In the genomic region with DNA sequence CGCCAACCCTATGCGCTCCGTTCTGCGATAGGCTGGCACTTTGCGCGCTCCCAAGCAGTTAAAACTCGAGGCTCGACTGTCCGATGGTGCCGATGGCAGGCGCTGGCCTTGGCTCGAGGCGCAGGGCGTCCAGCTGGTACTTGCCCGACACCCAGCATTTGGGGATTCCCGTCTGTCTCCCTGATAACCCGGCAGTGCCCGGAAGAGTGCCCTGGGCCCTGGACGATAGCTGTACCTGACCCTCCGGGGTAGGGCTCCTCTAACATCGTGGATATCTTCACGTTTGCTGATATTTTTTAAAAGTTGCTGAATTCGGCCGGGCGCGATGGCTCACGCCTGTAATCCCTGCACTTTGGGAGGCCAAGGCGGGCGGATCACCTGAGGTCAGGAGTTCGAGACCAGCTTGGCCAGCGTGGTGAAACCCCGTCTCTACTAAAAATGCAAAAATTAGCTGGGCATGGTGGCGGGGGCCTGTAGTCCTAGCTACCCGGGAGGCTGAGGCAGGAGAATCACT, we compare ENCODE assay signal across 17 cellular contexts. TPM values are rescaled to one million over a fixed set of nuclear protein-coding genes. Genes with fewer than 3 reads are reported as not detected.
A peak's percentile ranks its signal among the peaks of the same experiment; 100 is the strongest.
DNase-seq lines count a peak whose midpoint lies in the region; ATAC-seq, FAIRE-seq and TF ChIP-seq lines count a peak whose summit lies in the region.
"Had no signal": no experiment of that assay in that cellular context is flagged by ENCODE, and none has a peak within 500 bp of the region (broad histone marks: within the 10 kb centered on the region; RNA-seq: fewer than 3 reads in every experiment).

No MANE protein-coding gene starts in this region.

- CTCF ChIA-PET in endothelial cell of umbilical vein (lab: Charles Lee): interaction anchor here (1.0 to 4.6 kb wide), 10 partner anchors 10 to 320 kb away, joined by 3 to 60 read pairs (median 5); no protein-coding TSS in a partner anchor

- H3K9me3 ChIP-seq in HUES64 (ENCODE audit: insufficient read depth, low read depth, low read length) (no peaks in the 10 kb centered on the region), endothelial cell of umbilical vein (replicated peaks; ENCODE audit: control insufficient read depth, insufficient read depth, low read length) (no peaks in the 10 kb centered on the region), neural progenitor cell (ENCODE audit: low read depth) (no peaks in the 10 kb centered on the region)
- H3K9me3 ChIP-seq: gastrocnemius medialis, SJSA1 had no signal

- peak overlapping the region; percentile 46 for H3K4me3 Mint-ChIP-seq in activated CD4-positive, alpha-beta T cell treated with anti-CD3 and anti-CD28 coated beads, Interleukin-2, amount 10 ng/mL, durations not matched to agents 24 days and 14 days
- H3K4me3 Mint-ChIP-seq in neural progenitor cell: peak overlapping the region; percentile 76
- no peak overlapping the region for H3K4me3 Mint-ChIP-seq in endothelial cell (ENCODE audit: unreplicated experiment)

- H3K4me3 ChIP-seq in HUES64 (ENCODE audit: low read length) (peak overlapping the region; percentile 43), endothelial cell of umbilical vein (replicated peaks in 1 of 3; ENCODE audit: insufficient read depth in 1 of 3, low read depth in 1 of 3, low read length in 3 of 3) (no peak overlapping the region), neural progenitor cell (peak overlapping the region; percentile 53)
- H3K4me3 ChIP-seq: SJSA1 had no signal

- no peak overlapping the region for H3K27ac Mint-ChIP-seq in activated CD4-positive, alpha-beta T cell treated with anti-CD3 and anti-CD28 coated beads, Interleukin-2, amount 10 ng/mL, durations not matched to agents 24 days and 14 days
- H3K27ac Mint-ChIP-seq in neural progenitor cell (no peak overlapping the region), endothelial cell (ENCODE audit: unreplicated experiment) (no peak overlapping the region)
- H3K27ac Mint-ChIP-seq: CD14-positive monocyte, progenitor cell of endocrine pancreas had no signal

- H3K27me3 ChIP-seq in HUES64 (ENCODE audit: insufficient read depth, low read length) (peaks cover 68% of the 10 kb centered on the region), endothelial cell of umbilical vein (ENCODE audit: control insufficient read depth in 2 of 2, insufficient read depth in 2 of 2, low read length in 2 of 2) (peaks cover 39 to 74% of the 10 kb centered on the region in 2 experiments), neural progenitor cell (peaks cover 94% of the 10 kb centered on the region)

- H3K79me2 ChIP-seq in endothelial cell of umbilical vein (ENCODE audit: control insufficient read depth, insufficient read depth, low read length): no peaks in the 10 kb centered on the region
- H3K79me2 ChIP-seq in neural progenitor cell (ENCODE audit: low read depth): no peaks in the 10 kb centered on the region

- intact Hi-C loops in activated CD4-positive, alpha-beta T cell treated with anti-CD3 and anti-CD28 coated beads, Interleukin-2, amount 10 ng/mL, durations not matched to agents 24 days and 14 days (cut with micrococcal nuclease): loop anchor here (2.0 kb wide), 1 partner anchor 111 kb away; no protein-coding TSS in a partner anchor
- intact Hi-C loops in endothelial cell of umbilical vein (cut with micrococcal nuclease): loop anchor here (1.0 to 5.0 kb wide), 2 partner anchors 50 to 110 kb away; no protein-coding TSS in a partner anchor

- no peaks in the 10 kb centered on the region for H4K20me1 ChIP-seq in endothelial cell of umbilical vein (replicated peaks; ENCODE audit: control insufficient read depth, extremely low read depth, insufficient read depth, low read length)
- H4K20me1 ChIP-seq in neural progenitor cell (ENCODE audit: low read depth): no peaks in the 10 kb centered on the region

- FAIRE-seq in endothelial cell of umbilical vein (lab: Jason Lieb, UNC): no peak
- FAIRE-seq: keratinocyte had no signal

- H3K4me1 Mint-ChIP-seq in activated CD4-positive, alpha-beta T cell treated with anti-CD3 and anti-CD28 coated beads, Interleukin-2, amount 10 ng/mL, durations not matched to agents 24 days and 14 days: peaks cover 4% of the 10 kb centered on the region
- H3K4me1 Mint-ChIP-seq in neural progenitor cell: peaks cover 4% of the 10 kb centered on the region
- H3K4me1 Mint-ChIP-seq in endothelial cell (ENCODE audit: unreplicated experiment): peaks cover 5% of the 10 kb centered on the region

- POLR2A ChIA-PET in endothelial cell of umbilical vein (lab: Charles Lee): no interaction called here

- dilution Hi-C loops in endothelial cell of umbilical vein (cut with MboI; ENCODE audit: extremely low pct_ligation_motif_present, low sequenced_read_pairs): no loop called here

- H3F3A ChIP-seq in neural progenitor cell (ENCODE audit: low read depth): peaks cover 11% of the 10 kb centered on the region

- 94% methylated on average over 34 of the region's 34 CpGs for WGBS in HUES64

- TF ChIP-seq CTCF in endothelial cell of umbilical vein (IDR thresholded peaks at IDR 0.05; ENCODE audit: extremely low read depth in 1 of 2, insufficient read depth in 1 of 2, low read depth in 1 of 2, low read length in 2 of 2): no peak
- TF ChIP-seq CTCF in neural progenitor cell (IDR thresholded peaks at IDR 0.05): no peak
- TF ChIP-seq CTCF in endothelial cell (IDR thresholded peaks at IDR 0.05; ENCODE audit: unreplicated experiment): no peak

- H2AFZ ChIP-seq in endothelial cell of umbilical vein (ENCODE audit: low read depth, low read length) (peak overlapping the region; percentile 76), neural progenitor cell (replicated peaks) (no peak overlapping the region)

- H3K27ac ChIP-seq in HUES64 (ENCODE audit: low read depth, low read length): no peak overlapping the region
- no peak overlapping the region for H3K27ac ChIP-seq in endothelial cell of umbilical vein (ENCODE audit: insufficient read depth, low read depth, low read length)
- no peak overlapping the region for H3K27ac ChIP-seq in neural progenitor cell
- H3K27ac ChIP-seq: gastrocnemius medialis, SJSA1 had no signal

- ATAC-seq in GM18502 (IDR thresholded peaks at IDR 0.05; ENCODE audit: poor library complexity, unreplicated experiment): no peak
- ATAC-seq in HG02588 (IDR thresholded peaks at IDR 0.05; ENCODE audit: unreplicated experiment): no peak
- ATAC-seq: gastrocnemius medialis had no signal

- H3K4me1 ChIP-seq in HUES64 (ENCODE audit: insufficient read depth, low read length): 0 out of 2 replicates have a peak, but pooled peaks cover 2% of the 10 kb centered on the region
- H3K4me1 ChIP-seq in endothelial cell of umbilical vein (ENCODE audit: control insufficient read depth, extremely low read depth, insufficient read depth, low read length): peaks cover 2% of the 10 kb centered on the region
- H3K4me1 ChIP-seq in neural progenitor cell: no peaks in the 10 kb centered on the region
- H3K4me1 ChIP-seq: SJSA1 had no signal

- no TSS peak for BruUV-seq in endothelial cell of umbilical vein (replicated peaks; lab: Mats Ljungman, UMichigan)

- no peaks in the 10 kb centered on the region for H3K36me3 ChIP-seq in HUES64 (ENCODE audit: insufficient read depth, low read length)
- H3K36me3 ChIP-seq in endothelial cell of umbilical vein (ENCODE audit: control insufficient read depth in 2 of 2, extremely low read depth in 1 of 2, insufficient read depth in 2 of 2, low read length in 2 of 2): no peaks in the 10 kb centered on the region
- no peaks in the 10 kb centered on the region for H3K36me3 ChIP-seq in neural progenitor cell
- H3K36me3 ChIP-seq: gastrocnemius medialis, SJSA1 had no signal

- peaks cover 45% of the 10 kb centered on the region for H3K27me3 Mint-ChIP-seq in activated CD4-positive, alpha-beta T cell treated with anti-CD3 and anti-CD28 coated beads, Interleukin-2, amount 10 ng/mL, durations not matched to agents 24 days and 14 days
- H3K27me3 Mint-ChIP-seq in neural progenitor cell (ENCODE audit: insufficient read depth, low read depth): peaks cover 19% of the 10 kb centered on the region
- H3K27me3 Mint-ChIP-seq in endothelial cell (ENCODE audit: unreplicated experiment): peaks cover 5% of the 10 kb centered on the region

- peak; percentile 51 for DNase-seq in activated CD4-positive, alpha-beta T cell treated with anti-CD3 and anti-CD28 coated beads, Interleukin-2, amount 10 ng/mL, durations not matched to agents 24 days and 14 days
- no peak for DNase-seq in activated CD4-positive, alpha-beta T cell treated with anti-CD3 and anti-CD28 coated beads, Interleukin-2, amount 50 U/mL, for 48 hours
- DNase-seq in endothelial cell of umbilical vein (ENCODE audit: low read depth, low spot score) (no peak), neural progenitor cell (ENCODE audit: low spot score) (peak; percentile 7), endothelial cell (ENCODE audit: low spot score) (no peak)
- DNase-seq: DND-41, gastrocnemius medialis, NCI-H1436 had no signal

- no peaks in the 10 kb centered on the region for H3K9me1 ChIP-seq in endothelial cell of umbilical vein (replicated peaks; ENCODE audit: control insufficient read depth, extremely low read depth, insufficient read depth, low read length)

- no peaks in the 10 kb centered on the region for H3K9me3 Mint-ChIP-seq in activated CD4-positive, alpha-beta T cell treated with anti-CD3 and anti-CD28 coated beads, Interleukin-2, amount 10 ng/mL, durations not matched to agents 24 days and 14 days
- H3K9me3 Mint-ChIP-seq in neural progenitor cell: no peaks in the 10 kb centered on the region
- H3K9me3 Mint-ChIP-seq in endothelial cell (ENCODE audit: unreplicated experiment): no peaks in the 10 kb centered on the region

- H3K4me2 ChIP-seq in endothelial cell of umbilical vein (ENCODE audit: insufficient read depth, low read length) (peak overlapping the region; percentile 62), neural progenitor cell (peak overlapping the region; percentile 78)

- no peaks in the 10 kb centered on the region for H3K36me3 Mint-ChIP-seq in activated CD4-positive, alpha-beta T cell treated with anti-CD3 and anti-CD28 coated beads, Interleukin-2, amount 10 ng/mL, durations not matched to agents 24 days and 14 days (ENCODE audit: low read depth)
- H3K36me3 Mint-ChIP-seq in neural progenitor cell: no peaks in the 10 kb centered on the region
- no peaks in the 10 kb centered on the region for H3K36me3 Mint-ChIP-seq in endothelial cell (ENCODE audit: low read depth, unreplicated experiment)

- H3K9ac ChIP-seq in HUES64 (ENCODE audit: low read depth, low read length): no peak overlapping the region
- no peak overlapping the region for H3K9ac ChIP-seq in endothelial cell of umbilical vein (replicated peaks; ENCODE audit: extremely low read depth, insufficient read depth, low read length)
- no peak overlapping the region for H3K9ac ChIP-seq in neural progenitor cell

- no peak for TF ChIP-seq POLR2A in endothelial cell of umbilical vein (IDR thresholded peaks at IDR 0.05; ENCODE audit: low read depth, low read length)

RNA-seq across cellular contexts. Expression of a gene that starts 0.9 kb away (rescaled TPM):
- not detected in 2 replicates for total RNA-seq in activated CD4-positive, alpha-beta T cell treated with anti-CD3 and anti-CD28 coated beads, Interleukin-2, amount 10 ng/mL, durations not matched to agents 24 days and 14 days
- polyA plus RNA-seq in HUES64 (2013, experiment 1 of 2): 1.5 TPM
- polyA plus RNA-seq in HUES64 (2013, experiment 2 of 2): 1.4 TPM
- total RNA-seq in endothelial cell of umbilical vein (not detected in 2 replicates), neural progenitor cell (ENCODE audit: low replicate concordance) (0.06 and 0.19 TPM in 2 replicates), endothelial cell (ENCODE audit: unreplicated experiment) (not detected)
- polyA plus RNA-seq in endothelial cell of umbilical vein: not detected in 2 replicates
- 0.03 TPM in 1 of 2 replicates, not detected in the other for polyA plus RNA-seq in endothelial cell of umbilical vein (2011; cell fraction: cytosol; rRNA removed)
- not detected in 2 replicates for polyA plus RNA-seq in endothelial cell of umbilical vein (2011; cell fraction: nucleus; rRNA removed)
- polyA plus RNA-seq in endothelial cell of umbilical vein (2012): not detected in 2 replicates
- polyA minus RNA-seq in endothelial cell of umbilical vein: not detected in 2 replicates
- polyA minus RNA-seq in endothelial cell of umbilical vein (2011; cell fraction: cytosol; rRNA and poly(A)+ RNA removed): not detected
- not detected in 2 replicates for polyA minus RNA-seq in endothelial cell of umbilical vein (2011; cell fraction: nucleus; rRNA and poly(A)+ RNA removed)
- total RNA-seq: A172, gastrocnemius medialis, mononuclear cell, SJSA1 had no signal
- polyA plus RNA-seq: CD14-positive monocyte, keratinocyte had no signal

RNA-seq across cellular contexts. Expression of a gene that starts 47.4 kb away (rescaled TPM):
- 28.9 and 30.0 TPM in 2 replicates for total RNA-seq in activated CD4-positive, alpha-beta T cell treated with anti-CD3 and anti-CD28 coated beads, Interleukin-2, amount 10 ng/mL, durations not matched to agents 24 days and 14 days
- 19.3 TPM for polyA plus RNA-seq in HUES64 (2013, experiment 1 of 2)
- polyA plus RNA-seq in HUES64 (2013, experiment 2 of 2): 16.0 TPM
- total RNA-seq in endothelial cell of umbilical vein (24.2 and 29.0 TPM in 2 replicates), neural progenitor cell (ENCODE audit: low replicate concordance) (8.9 and 11.5 TPM in 2 replicates), endothelial cell (ENCODE audit: unreplicated experiment) (22.1 TPM)
- polyA plus RNA-seq in endothelial cell of umbilical vein: 4.6 and 7.4 TPM in 2 replicates
- polyA plus RNA-seq in endothelial cell of umbilical vein (2011; cell fraction: cytosol; rRNA removed): 4.3 and 4.5 TPM in 2 replicates
- 17.6 and 25.7 TPM in 2 replicates for polyA plus RNA-seq in endothelial cell of umbilical vein (2011; cell fraction: nucleus; rRNA removed)
- polyA plus RNA-seq in endothelial cell of umbilical vein (2012): 14.8 and 15.0 TPM in 2 replicates
- 10.3 and 11.4 TPM in 2 replicates for polyA minus RNA-seq in endothelial cell of umbilical vein
- 16.3 TPM for polyA minus RNA-seq in endothelial cell of umbilical vein (2011; cell fraction: cytosol; rRNA and poly(A)+ RNA removed)
- 24.8 and 27.4 TPM in 2 replicates for polyA minus RNA-seq in endothelial cell of umbilical vein (2011; cell fraction: nucleus; rRNA and poly(A)+ RNA removed)

Comparison
In these comparisons a context has a peak if more than half of its experiments do, and no peak if none do; other contexts are left out.
1. DNase-seq: peak in activated CD4-positive, alpha-beta T cell treated with anti-CD3 and anti-CD28 coated beads, Interleukin-2, amount 10 ng/mL, durations not matched to agents 24 days and 14 days (single experiment) and neural progenitor cell (single experiment); none in activated CD4-positive, alpha-beta T cell treated with anti-CD3 and anti-CD28 coated beads, Interleukin-2, amount 50 U/mL, for 48 hours (0 of 2), endothelial cell of umbilical vein (single experiment) and endothelial cell (single experiment).
2. H3K4me3 ChIP-seq: peak in HUES64 (single experiment) and neural progenitor cell (single experiment); none in endothelial cell of umbilical vein (0 of 3).